In genomic region chr6:154508573-154509375, GRCh38 we compare ENCODE assay signal across 8 cellular contexts. TPM values are rescaled to one million over a fixed set of nuclear protein-coding genes. Genes with fewer than 3 reads are reported as not detected.
DNase-seq lines count a peak whose midpoint lies in the region; ATAC-seq and TF ChIP-seq lines count a peak whose summit lies in the region.

No MANE protein-coding gene starts in this region.

- peaks cover 84% of the 10 kb centered on the region for H3K27me3 ChIP-seq in HUES6 (ENCODE audit: control insufficient read depth, insufficient read depth, low read length)
- H3K27me3 ChIP-seq in colonic mucosa: no peaks in the 10 kb centered on the region
- no peaks in the 10 kb centered on the region for H3K27me3 ChIP-seq in muscle layer of duodenum (ENCODE audit: low read depth, low read length)

- H3K4me1 ChIP-seq in HUES6 (ENCODE audit: control insufficient read depth, insufficient read depth, low read length) (peaks cover 28% of the 10 kb centered on the region), colonic mucosa (no peaks in the 10 kb centered on the region), muscle layer of duodenum (ENCODE audit: control insufficient read depth in 1 of 2, insufficient read depth in 2 of 2, low read length in 2 of 2) (peaks cover 18 to 19% of the 10 kb centered on the region in 2 donors)

- ATAC-seq in GM21528 (IDR thresholded peaks at IDR 0.05; ENCODE audit: low FRiP score, unreplicated experiment): no peak

- H3K27ac ChIP-seq in HUES6 (ENCODE audit: low read depth, low read length) (no peak overlapping the region), colonic mucosa (peak overlapping the region; percentile 97), muscle layer of duodenum (ENCODE audit: low read length) (peak overlapping the region; percentile 67)

- H3K4me3 ChIP-seq in AG10803 (ENCODE audit: low read length) (peak overlapping the region; percentile 85), HUES6 (ENCODE audit: low read depth, low read length) (peak overlapping the region; percentile 86), colonic mucosa (peak overlapping the region; percentile 79), muscle layer of duodenum (ENCODE audit: low read depth in 1 of 2, low read length in 2 of 2) (peak overlapping the region; percentile 85 to 92)

- no peaks in the 10 kb centered on the region for H3K36me3 ChIP-seq in HUES6 (ENCODE audit: control insufficient read depth, insufficient read depth, low read length)
- H3K36me3 ChIP-seq in colonic mucosa: no peaks in the 10 kb centered on the region
- no peaks in the 10 kb centered on the region for H3K36me3 ChIP-seq in muscle layer of duodenum (ENCODE audit: control insufficient read depth in 1 of 2, insufficient read depth in 2 of 2, low read length in 2 of 2)

- intact Hi-C loops in colonic mucosa (cut with DNase I): no loop called here

- H3K9me3 ChIP-seq in HUES6 (ENCODE audit: control insufficient read depth, insufficient read depth, low read depth, low read length) (no peaks in the 10 kb centered on the region), colonic mucosa (no peaks in the 10 kb centered on the region), muscle layer of duodenum (ENCODE audit: control insufficient read depth in 1 of 2, low read length in 2 of 2) (no peaks in the 10 kb centered on the region)

- H3K9ac ChIP-seq in HUES6 (ENCODE audit: low read length): peak overlapping the region; percentile 82
- peak overlapping the region; percentile 87 to 91 for H3K9ac ChIP-seq in colonic mucosa (ENCODE audit: low read depth in 2 of 2, low read length in 2 of 2)

- no peak for TF ChIP-seq CTCF in AG10803 (conservative IDR thresholded peaks at IDR 0.05; ENCODE audit: low read length)
- TF ChIP-seq CTCF in colonic mucosa (IDR thresholded peaks at IDR 0.05): no peak

- DNase-seq in AG10803 (ENCODE audit: low read depth) (peak; percentile 28), colonic mucosa (peak; percentile 73), islet precursor cell (no peak), medulla oblongata (ENCODE audit: extremely low spot score) (no peak)
- no peak for DNase-seq in activated CD4-positive, alpha-beta T cell treated with anti-CD3 and anti-CD28 coated beads, Interleukin-2, amount 50 U/mL, for 1 hour

RNA-seq across cellular contexts. Expression of gene CNKSR3, which starts 1.7 kb away (rescaled TPM):
- total RNA-seq in colonic mucosa: 10 to 100 TPM; 13.1 to 31.5 TPM

Comparison
In these comparisons a context has a peak if more than half of its experiments do, and no peak if none do; other contexts are left out.
1. DNase-seq: peak in AG10803 (single experiment) and colonic mucosa (single experiment); none in activated CD4-positive, alpha-beta T cell treated with anti-CD3 and anti-CD28 coated beads, Interleukin-2, amount 50 U/mL, for 1 hour (single experiment), islet precursor cell (single experiment) and medulla oblongata (single experiment).
2. Peak in every context shown above with its lines, with median percentiles within 50 percentile points of each other: H3K4me3 ChIP-seq.